ENCODE assay signal across 8 cellular contexts in the genomic region with DNA sequence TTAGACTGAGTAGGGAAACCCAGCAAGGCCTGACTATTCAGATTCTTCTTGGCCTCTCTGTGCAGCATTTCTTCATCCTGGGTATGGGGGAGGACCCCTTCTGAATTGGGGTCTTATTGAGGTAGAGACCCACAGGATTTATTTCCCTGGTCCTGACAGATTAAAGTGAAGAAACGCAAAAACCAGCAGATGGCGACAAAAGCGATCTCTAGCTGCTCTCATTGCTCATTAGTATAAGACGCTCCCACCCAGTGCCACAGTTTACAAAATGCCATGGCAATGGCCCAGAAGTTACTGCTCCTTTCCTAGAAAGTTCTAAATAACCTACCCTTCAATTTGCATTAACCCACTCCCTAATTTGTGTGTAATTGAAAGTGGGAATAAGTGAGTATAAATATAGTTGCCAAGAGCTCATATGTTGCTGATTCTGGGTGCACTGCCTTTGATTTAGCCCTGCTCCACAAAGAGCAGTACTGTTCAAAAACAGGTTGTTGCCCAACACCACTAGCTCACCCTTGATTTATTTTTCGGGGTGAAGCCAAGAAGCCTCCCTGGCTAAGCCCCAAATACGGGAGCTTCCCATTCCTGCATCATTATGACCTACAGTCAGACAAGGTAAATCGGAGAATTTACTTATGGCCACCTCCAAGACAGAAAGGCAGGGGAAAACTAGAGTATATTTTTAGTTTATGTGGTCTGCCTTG. TPM values are rescaled to one million over a fixed set of nuclear protein-coding genes. Genes with fewer than 3 reads are reported as not detected.
DNase-seq lines count a peak whose midpoint lies in the region; ATAC-seq and FAIRE-seq lines count a peak whose summit lies in the region.

No MANE protein-coding gene starts in this region.

- H3K36me3 ChIP-seq in CD4-positive, alpha-beta memory T cell (ENCODE audit: insufficient read depth, low read length), result no peaks in the 10 kb centered on the region

- H3K9me3 Mint-ChIP-seq in CD4-positive, alpha-beta memory T cell, result no peaks in the 10 kb centered on the region
- H3K9me3 Mint-ChIP-seq in activated T-helper 17 cell treated with anti-CD3 and anti-CD28 coated beads, Interleukin-2, amount 50 U/mL, for 72 hours, result no peaks in the 10 kb centered on the region

- H3K4me3 ChIP-seq in CD4-positive, alpha-beta memory T cell (ENCODE audit: low read length in 2 of 2), result no peak overlapping the region

- no peaks in the 10 kb centered on the region for H3K27me3 ChIP-seq in CD4-positive, alpha-beta memory T cell (ENCODE audit: insufficient read depth, low read length)

- intact Hi-C loops in CD4-positive, alpha-beta memory T cell (cut with micrococcal nuclease), result loop anchor here (1.0 to 10.0 kb wide), 4 partner anchors 37 to 278 kb away; no protein-coding TSS in a partner anchor
- intact Hi-C loops in sciatic nerve (cut with DNase I), result no loop called here

- H3K4me1 ChIP-seq in CD4-positive, alpha-beta memory T cell (ENCODE audit: insufficient read depth, low read length), result peaks cover 9% of the 10 kb centered on the region

- peak; percentile 39 to 50 (median 44) for DNase-seq in CD4-positive, alpha-beta memory T cell
- DNase-seq in GM19239 (ENCODE audit: insufficient read length, low spot score) (no peak), NCI-H345 (lab: John Stamatoyannopoulos, UW) (peak; percentile 61), globus pallidus (ENCODE audit: low spot score) (peak; percentile 50), sciatic nerve (ENCODE audit: low spot score) (no peak), NCI-H1048 (lab: John Stamatoyannopoulos, UW) (no peak), occipital lobe (lab: John Stamatoyannopoulos, UW) (no peak)

- FAIRE-seq in GM19239 (lab: Jason Lieb, UNC), result peak; percentile 61

- POLR2A ChIA-PET in CD4-positive, alpha-beta memory T cell (lab: Charles Lee; ENCODE audit: partially characterized antibody), result interaction anchor here (1.0 to 2.0 kb wide), 3 partner anchors 42 to 253 kb away, joined by 3 to 10 read pairs (median 3); no protein-coding TSS in a partner anchor

- H3K27me3 Mint-ChIP-seq in CD4-positive, alpha-beta memory T cell, result peaks cover under 1 to 1% of the 10 kb centered on the region in 2 donors
- H3K27me3 Mint-ChIP-seq in activated T-helper 17 cell treated with anti-CD3 and anti-CD28 coated beads, Interleukin-2, amount 50 U/mL, for 72 hours, result no peaks in the 10 kb centered on the region

- CTCF ChIA-PET in CD4-positive, alpha-beta memory T cell (lab: Charles Lee; ENCODE audit: partially characterized antibody), result interaction anchor here (0.8 to 2.7 kb wide), 20 partner anchors 9 to 279 kb away, joined by 3 to 33 read pairs (median 4); a partner anchor contains a TSS

- H3K9me3 ChIP-seq in CD4-positive, alpha-beta memory T cell (ENCODE audit: control insufficient read depth in 1 of 2, low read length in 2 of 2), result no peaks in the 10 kb centered on the region

- peaks cover 0 to 7% of the 10 kb centered on the region in 2 donors for H3K36me3 Mint-ChIP-seq in CD4-positive, alpha-beta memory T cell
- peaks cover 5% of the 10 kb centered on the region for H3K36me3 Mint-ChIP-seq in activated T-helper 17 cell treated with anti-CD3 and anti-CD28 coated beads, Interleukin-2, amount 50 U/mL, for 72 hours (ENCODE audit: low read depth)

- peak; percentile 23 for ATAC-seq in activated T-helper 17 cell treated with anti-CD3 and anti-CD28 coated beads, Interleukin-2, amount 50 U/mL, for 72 hours (replicated peaks)
- peak; percentile 37 for ATAC-seq in sciatic nerve

- peak overlapping the region in 1 of 7 donors; percentile 23 for H3K27ac Mint-ChIP-seq in CD4-positive, alpha-beta memory T cell
- H3K27ac Mint-ChIP-seq in activated T-helper 17 cell treated with anti-CD3 and anti-CD28 coated beads, Interleukin-2, amount 50 U/mL, for 72 hours, result no peak overlapping the region

- no peak overlapping the region for H3K27ac ChIP-seq in CD4-positive, alpha-beta memory T cell (ENCODE audit: low read depth, low read length)

- peaks cover 0 to 11% (median 4%) of the 10 kb centered on the region in 4 donors for H3K4me1 Mint-ChIP-seq in CD4-positive, alpha-beta memory T cell
- no peaks in the 10 kb centered on the region for H3K4me1 Mint-ChIP-seq in activated T-helper 17 cell treated with anti-CD3 and anti-CD28 coated beads, Interleukin-2, amount 50 U/mL, for 72 hours

- no peak overlapping the region for H3K4me3 Mint-ChIP-seq in CD4-positive, alpha-beta memory T cell
- H3K4me3 Mint-ChIP-seq in activated T-helper 17 cell treated with anti-CD3 and anti-CD28 coated beads, Interleukin-2, amount 50 U/mL, for 72 hours, result no peak overlapping the region

RNA-seq across cellular contexts. Expression of a gene that starts 3.7 kb away (rescaled TPM):
- total RNA-seq in CD4-positive, alpha-beta memory T cell, result 10 to 100 TPM; 38.9 to 39.6 TPM
- 100 to 1,000 TPM in 1 of 2 donors, 10 to 100 TPM in 1; 58.3 to 101 TPM for polyA plus RNA-seq in CD4-positive, alpha-beta memory T cell
- 1 to 10 TPM; 5.0 to 7.3 TPM for total RNA-seq in activated T-helper 17 cell treated with anti-CD3 and anti-CD28 coated beads, Interleukin-2, amount 50 U/mL, for 72 hours
- total RNA-seq in sciatic nerve (38.9 TPM), occipital lobe (98.1 TPM)

RNA-seq across cellular contexts. Expression of a gene that starts 43.8 kb away (rescaled TPM):
- total RNA-seq in CD4-positive, alpha-beta memory T cell, result 10 to 100 TPM; 33.9 to 35.3 TPM
- polyA plus RNA-seq in CD4-positive, alpha-beta memory T cell, result 100 to 1,000 TPM in 1 of 2 donors, 10 to 100 TPM in 1; 71.5 to 122 TPM
- 10 to 100 TPM; 22.8 to 25.6 TPM for total RNA-seq in activated T-helper 17 cell treated with anti-CD3 and anti-CD28 coated beads, Interleukin-2, amount 50 U/mL, for 72 hours
- total RNA-seq in sciatic nerve, result 50.0 TPM
- total RNA-seq in occipital lobe, result 99.8 TPM

Comparison
In these comparisons a context has a peak if more than half of its experiments do, and no peak if none do; other contexts are left out.
1. DNase-seq: peak in CD4-positive, alpha-beta memory T cell (5 of 5), NCI-H345 (single experiment) and globus pallidus (single experiment); none in GM19239 (single experiment), sciatic nerve (single experiment), NCI-H1048 (single experiment) and occipital lobe (single experiment).